8 cellular contexts compared by ENCODE assay signal in genomic region chr4:123505457-123506310, GRCh38.
DNase-seq lines count a peak whose midpoint lies in the region; ATAC-seq and TF ChIP-seq lines count a peak whose summit lies in the region.

No MANE protein-coding gene starts in this region.

- in situ Hi-C loops in Panc1 (cut with HindIII; ENCODE audit: low pct_unique_long_range_greater_than_20kb, low sequenced_read_pairs) = no loop called here

- ATAC-seq in GM18511 (IDR thresholded peaks at IDR 0.05; ENCODE audit: unreplicated experiment) = peak; percentile 65
- ATAC-seq in HG03520 (IDR thresholded peaks at IDR 0.05; ENCODE audit: unreplicated experiment) = peak; percentile 63
- peak; percentile 66 for ATAC-seq in Panc1
- peak; percentile 75 for ATAC-seq in sciatic nerve

- no peaks in the 10 kb centered on the region for H3K9me3 ChIP-seq in A673 (ENCODE audit: low read depth, low read length, poor library complexity, severe bottlenecking)
- H3K9me3 ChIP-seq in Panc1 (ENCODE audit: control insufficient read depth, insufficient read depth, low read depth, low read length) = peaks cover 4% of the 10 kb centered on the region; the same call in 1 of the 2 replicates

- H3K4me3 ChIP-seq in A673 (ENCODE audit: low read depth, low read length, poor library complexity, severe bottlenecking) (peak overlapping the region; percentile 46), Panc1 (ENCODE audit: low read depth in 2 of 2, low read length in 2 of 2) (peak overlapping the region; percentile 37 to 54)

- BruUV-seq in A673 (replicated peaks; lab: Mats Ljungman, UMichigan) (no TSS peak), Panc1 (replicated peaks; lab: Mats Ljungman, UMichigan) (TSS peak; percentile 89)

- CTCF ChIA-PET in A673 (lab: Charles Lee) = no interaction called here
- CTCF ChIA-PET in Panc1 (lab: Charles Lee) = no interaction called here

- H3K27ac ChIP-seq in A673 (ENCODE audit: low read depth, low read length, poor library complexity, severe bottlenecking) (peak overlapping the region; percentile 15), Panc1 (ENCODE audit: low read length) (peak overlapping the region; percentile 96)

- no peaks in the 10 kb centered on the region for H3K27me3 ChIP-seq in A673 (replicated peaks; ENCODE audit: insufficient read depth, low read depth, low read length, poor library complexity)
- no peaks in the 10 kb centered on the region for H3K27me3 ChIP-seq in Panc1 (ENCODE audit: control insufficient read depth, insufficient read depth, low read length)

- DNase-seq in A673 (ENCODE audit: low spot score) (peak; percentile 82), Panc1 (ENCODE audit: low read depth, low spot score) (no peak), cerebellar cortex (ENCODE audit: low spot score) (peak; percentile 56), iPS-NIHi11 (ENCODE audit: low spot score) (peak; percentile 85), sciatic nerve (ENCODE audit: low spot score) (peak; percentile 71), NCI-H1048 (lab: John Stamatoyannopoulos, UW) (no peak)

- H3K36me3 ChIP-seq in A673 (ENCODE audit: insufficient read depth, low read length, poor library complexity, severe bottlenecking) (no peaks in the 10 kb centered on the region), Panc1 (ENCODE audit: control insufficient read depth, insufficient read depth, low read length) (no peaks in the 10 kb centered on the region)

- intact Hi-C loops in A673 (cut with micrococcal nuclease; ENCODE audit: unreplicated experiment) (loop anchor here (5.0 kb wide), 1 partner anchor 108 kb away; the partner anchor contains the start of gene SPRY1), Panc1 (cut with micrococcal nuclease; ENCODE audit: unreplicated experiment) (loop anchor here (2.0 to 5.0 kb wide), 2 partner anchors 97 to 108 kb away; partner anchors contain the start of gene SPRY1), sciatic nerve (cut with DNase I) (no loop called here)

- peaks cover 5% of the 10 kb centered on the region for H3K4me1 ChIP-seq in A673 (ENCODE audit: insufficient read depth, low read length, poor library complexity, severe bottlenecking)
- peaks cover 38% of the 10 kb centered on the region for H3K4me1 ChIP-seq in Panc1 (ENCODE audit: control insufficient read depth, insufficient read depth, low read length)

- POLR2A ChIA-PET in A673 (lab: Charles Lee; ENCODE audit: low non-redundant PET) = no interaction called here
- POLR2A ChIA-PET in Panc1 (lab: Charles Lee) = interaction anchor here (0.6 to 1.0 kb wide), 3 partner anchors 21 to 56 kb away, joined by 4 to 15 read pairs (median 5); no protein-coding TSS in a partner anchor

- no peak for TF ChIP-seq CTCF in A673 (conservative IDR thresholded peaks at IDR 0.05; ENCODE audit: low read depth, low read length)
- no peak for TF ChIP-seq CTCF in Panc1 (IDR thresholded peaks at IDR 0.05)

Comparison
In these comparisons a context has a peak if more than half of its experiments do, and no peak if none do; other contexts are left out.
1. DNase-seq: peak in A673 (single experiment), cerebellar cortex (single experiment), iPS-NIHi11 (single experiment) and sciatic nerve (single experiment); none in Panc1 (single experiment) and NCI-H1048 (single experiment).
2. Peak in every context shown above with its lines, with median percentiles within 50 percentile points of each other: ATAC-seq.